Comparison of ENCODE assay signal across 8 cellular contexts in genomic region chr16:66315210-66315825, GRCh38. TPM values are rescaled to one million over a fixed set of nuclear protein-coding genes. Genes with fewer than 3 reads are reported as not detected.
DNase-seq lines count a peak whose midpoint lies in the region; ATAC-seq and TF ChIP-seq lines count a peak whose summit lies in the region.

No MANE protein-coding gene starts in this region.

- no peaks in the 10 kb centered on the region for H3K36me3 Mint-ChIP-seq in H9 (ENCODE audit: insufficient read depth in 1 of 3, low read depth in 3 of 3)

- no CpG with 5 or more reads among the region's 6 CpGs for WGBS in H9 (ENCODE audit: extremely low coverage, insufficient read length, low lambda C conversion rate)
- WGBS in prostate gland, result 10% methylated on average over 6 of the region's 6 CpGs

- no peak overlapping the region for H3K14ac ChIP-seq in H9 (ENCODE audit: insufficient read depth, low read length)

- H3K27me3 Mint-ChIP-seq in H9 (ENCODE audit: low read depth), result peaks cover 10% of the 10 kb centered on the region

- H4K8ac ChIP-seq in H9 (replicated peaks; ENCODE audit: insufficient read length, low read depth, low read length), result no peak overlapping the region

- DNase-seq in H9 (peak; percentile 80), MG63 (peak; percentile 39), SK-MEL-5 (ENCODE audit: low read depth, low spot score) (peak; percentile 82), Right ventricle myocardium superior (peak; percentile 61), prostate gland (ENCODE audit: low spot score) (peak; percentile 56)
- peak; percentile 32 for DNase-seq in activated naive CD4-positive, alpha-beta T cell treated with anti-CD3 and anti-CD28 coated beads, Interleukin-2, amount 50 U/mL, for 16 hours

- H3K27me3 ChIP-seq in H9 (ENCODE audit: insufficient read depth, low read length) (no peaks in the 10 kb centered on the region), MG63 (no peaks in the 10 kb centered on the region), prostate gland (replicated peaks; ENCODE audit: insufficient read depth) (no peaks in the 10 kb centered on the region)

- H3T11ph ChIP-seq in H9 (ENCODE audit: low read length), result no peak overlapping the region

- no peak for TF ChIP-seq POLR2A in prostate gland (IDR thresholded peaks at IDR 0.05)

- H3K4me1 ChIP-seq in H9 (ENCODE audit: insufficient read depth, low read length) (no peaks in the 10 kb centered on the region), prostate gland (replicated peaks) (no peaks in the 10 kb centered on the region)

- no peak overlapping the region for H4K91ac ChIP-seq in H9 (ENCODE audit: insufficient read length, low read depth, low read length)

- no peak overlapping the region for H2BK120ac ChIP-seq in H9 (ENCODE audit: low read depth, low read length, poor library complexity, severe bottlenecking)

- no peaks in the 10 kb centered on the region for H3K79me2 ChIP-seq in H9 (ENCODE audit: insufficient read depth, low read length)

- H3K9me3 ChIP-seq in H9 (ENCODE audit: control insufficient read depth, low read depth, low read length), result no peaks in the 10 kb centered on the region
- no peaks in the 10 kb centered on the region for H3K9me3 ChIP-seq in MG63
- no peaks in the 10 kb centered on the region for H3K9me3 ChIP-seq in prostate gland

- no peak overlapping the region for H3K9ac ChIP-seq in H9 (ENCODE audit: extremely low read depth, insufficient read length, low read length)

- no peak overlapping the region; a peak in 1 of 7 replicates for H3K27ac Mint-ChIP-seq in H9

- ATAC-seq in Right ventricle myocardium superior (ENCODE audit: poor library complexity) (peak; percentile 96), HG02840 (IDR thresholded peaks at IDR 0.05; ENCODE audit: low FRiP score, unreplicated experiment) (no peak)

- no peak overlapping the region for H4K5ac ChIP-seq in H9 (ENCODE audit: insufficient read length, low read depth, low read length)

- H3K4me2 ChIP-seq in H9 (ENCODE audit: insufficient read depth, insufficient read length, low read length), result no peak overlapping the region

- H3K4me3 ChIP-seq in MG63, result no peak overlapping the region
- no peak overlapping the region for H3K4me3 ChIP-seq in prostate gland

- no peak overlapping the region for H3K56ac ChIP-seq in H9 (ENCODE audit: insufficient read length, low read depth, low read length)

- no peak overlapping the region for H3K23ac ChIP-seq in H9 (ENCODE audit: insufficient read length, low read depth, low read length)

- no peaks in the 10 kb centered on the region for H3K9me3 Mint-ChIP-seq in H9

- no peak overlapping the region for H2AK5ac ChIP-seq in H9 (ENCODE audit: insufficient read length, low read length)

- intact Hi-C loops in Right ventricle myocardium superior (cut with DNase I) (no loop called here), prostate gland (cut with DNase I) (no loop called here)

- no peak overlapping the region for H3K18ac ChIP-seq in H9 (ENCODE audit: insufficient read length, low read depth, low read length)

- no peak overlapping the region for H3K4me3 Mint-ChIP-seq in H9

- no peaks in the 10 kb centered on the region for H4K20me1 ChIP-seq in H9 (ENCODE audit: control insufficient read depth, insufficient read depth, insufficient read length)

- TF ChIP-seq CTCF in GM12801 (IDR thresholded peaks at IDR 0.05; ENCODE audit: extremely low read depth, insufficient read length), result peak; percentile 92
- peak; percentile 95 for TF ChIP-seq CTCF in H9 (conservative IDR thresholded peaks at IDR 0.05)
- peak; percentile 75 to 88 (median 83) for TF ChIP-seq CTCF in prostate gland (IDR thresholded peaks at IDR 0.05)

- H3K36me3 ChIP-seq in MG63, result no peaks in the 10 kb centered on the region
- H3K36me3 ChIP-seq in prostate gland, result no peaks in the 10 kb centered on the region

- no peak overlapping the region for H2BK5ac ChIP-seq in H9 (ENCODE audit: insufficient read length, low read length)

- no peaks in the 10 kb centered on the region for H3K23me2 ChIP-seq in H9 (ENCODE audit: insufficient read length, low read depth, low read length, poor library complexity, severe bottlenecking)

- no peak overlapping the region for H3K4ac ChIP-seq in H9 (ENCODE audit: low read depth, low read length)

- H2BK12ac ChIP-seq in H9 (ENCODE audit: insufficient read length, low read depth, low read length), result no peak overlapping the region

- no peak overlapping the region for H2BK15ac ChIP-seq in H9 (ENCODE audit: low read depth, low read length)

- H2AFZ ChIP-seq in H9 (ENCODE audit: low read length), result no peak overlapping the region

- no peak overlapping the region for H2BK20ac ChIP-seq in H9 (ENCODE audit: low read depth, low read length, poor library complexity, severe bottlenecking)

- H3K79me1 ChIP-seq in H9 (ENCODE audit: insufficient read depth, low read depth, low read length, poor library complexity, severe bottlenecking), result no peaks in the 10 kb centered on the region

- peaks cover 2 to 5% of the 10 kb centered on the region in 2 experiments; a peak in 3 of 4 replicates for H3K4me1 Mint-ChIP-seq in H9

- no peak overlapping the region for H3K27ac ChIP-seq in H9 (ENCODE audit: insufficient read length, low read depth, low read length)
- no peak overlapping the region for H3K27ac ChIP-seq in prostate gland

- in situ Hi-C loops in SK-MEL-5 (cut with HindIII; ENCODE audit: low pct_unique_long_range_greater_than_20kb, low sequenced_read_pairs), result no loop called here

RNA-seq across cellular contexts. Expression of gene CDH5, which starts 51.2 kb away (rescaled TPM):
- 0.20 TPM in 1 of 2 replicates, not detected in the other for total RNA-seq in H9 (2021)
- 0.20 and 1.8 TPM in 2 replicates for total RNA-seq in MG63 (2014; rRNA removed; shearing (Covaris generic); ENCODE audit: low replicate concordance)
- not detected in 2 replicates for total RNA-seq in SK-MEL-5 (2014; rRNA removed; shearing (Covaris generic))
- polyA plus RNA-seq in SK-MEL-5 (2015; cell fraction: cytosol; rRNA removed), result not detected in 2 replicates
- not detected in 2 replicates for polyA plus RNA-seq in SK-MEL-5 (2015; cell fraction: nucleus; rRNA removed)
- total RNA-seq in Right ventricle myocardium superior, result 42.9 TPM
- total RNA-seq in prostate gland, result 10 to 100 TPM in 1 of 2 donors, 1 to 10 TPM in 1; 8.0 to 20.8 TPM

Comparison
In these comparisons a context has a peak if more than half of its experiments do, and no peak if none do; other contexts are left out.
1. DNase-seq: peak in every context shown above with its lines; median percentile 82 in SK-MEL-5; 80 in H9; 61 in Right ventricle myocardium superior; 56 in prostate gland; 39 in MG63; 32 in activated naive CD4-positive, alpha-beta T cell treated with anti-CD3 and anti-CD28 coated beads, Interleukin-2, amount 50 U/mL, for 16 hours.